1 cellular context compared by ENCODE assay signal in genomic region chr16:173861-174769, GRCh38.
TF ChIP-seq lines count a peak whose summit lies in the region.
"Not testable (repeated sequence)": the region's sequence is repeated elsewhere in the genome, so short reads cannot be mapped to it uniquely, and the experiment has no call there.

No MANE protein-coding gene starts in this region.

TF ChIP-seq in A549, 52 proteins besides CTCF, POLR2A, EP300 and RAD21:
- TF ChIP-seq FOSL2 (IDR thresholded peaks at IDR 0.05) (peak; percentile 40; the same call in 1 of the 2 replicates), HES2 (IDR thresholded peaks at IDR 0.05) (peak; percentile 83; the same call in 1 of the 2 replicates), REST (IDR thresholded peaks at IDR 0.05) (peak; percentile 85)
- not testable (repeated sequence) for TF ChIP-seq FOSL2 (CRISPR knock-in tag; IDR thresholded peaks at IDR 0.05)
